ENCODE assay signal across 18 cellular contexts in the genomic region with DNA sequence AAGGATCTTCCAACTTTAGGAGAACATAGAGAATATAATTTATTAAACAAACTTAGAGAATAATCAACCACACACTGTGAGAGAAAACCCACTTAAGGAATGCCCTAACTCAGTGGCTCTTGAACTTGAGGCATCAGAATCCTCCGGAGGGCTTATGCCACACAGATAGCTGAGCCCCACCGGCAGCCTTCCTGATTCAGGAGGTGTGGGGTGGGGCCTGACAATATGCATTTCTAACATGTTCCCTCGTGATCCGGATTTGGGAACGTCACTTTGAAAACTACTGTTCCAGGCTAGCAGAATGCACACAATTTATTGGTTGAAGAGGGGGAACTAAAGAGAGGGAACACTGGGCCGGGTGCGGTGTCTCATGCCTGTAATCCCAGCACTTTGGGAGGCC. TPM values are rescaled to one million over a fixed set of nuclear protein-coding genes. Genes with fewer than 3 reads are reported as not detected.
"Had no signal": no experiment of that assay in that cellular context is flagged by ENCODE, and none has a peak within 500 bp of the region (broad histone marks: within the 10 kb centered on the region; RNA-seq: fewer than 3 reads in every experiment).

No MANE protein-coding gene starts in this region.

- H3K36me3 Mint-ChIP-seq: activated naive CD4-positive, alpha-beta T cell treated with anti-CD3 and anti-CD28 coated beads, Interleukin-2, amount 50 U/mL, for 24 hours; natural killer cell treated with Interleukin-12 subunit alpha and Interleukin-12 subunit beta and Interleukin-15 and Interleukin-18, amount 100 ng/mL, for 72 hours; type B pancreatic cell; WTC11 had no signal

- H3K36me3 ChIP-seq: lower lobe of right lung had no signal

- H3K27me3 Mint-ChIP-seq: activated naive CD4-positive, alpha-beta T cell treated with anti-CD3 and anti-CD28 coated beads, Interleukin-2, amount 50 U/mL, for 24 hours had no signal

- H3K27ac Mint-ChIP-seq: activated naive CD4-positive, alpha-beta T cell treated with anti-CD3 and anti-CD28 coated beads, Interleukin-2, amount 50 U/mL, for 24 hours; type B pancreatic cell; WTC11 had no signal

- H3K4me3 Mint-ChIP-seq: activated naive CD4-positive, alpha-beta T cell treated with anti-CD3 and anti-CD28 coated beads, Interleukin-2, amount 50 U/mL, for 24 hours; natural killer cell treated with Interleukin-12 subunit alpha and Interleukin-12 subunit beta and Interleukin-15 and Interleukin-18, amount 100 ng/mL, for 72 hours; type B pancreatic cell; WTC11 had no signal

- H3K9me3 Mint-ChIP-seq: activated naive CD4-positive, alpha-beta T cell treated with anti-CD3 and anti-CD28 coated beads, Interleukin-2, amount 50 U/mL, for 24 hours; natural killer cell treated with Interleukin-12 subunit alpha and Interleukin-12 subunit beta and Interleukin-15 and Interleukin-18, amount 100 ng/mL, for 72 hours; type B pancreatic cell; WTC11 had no signal

- H3K4me3 ChIP-seq: body of pancreas, lower lobe of right lung had no signal

- ATAC-seq: body of pancreas; lower lobe of right lung; natural killer cell treated with Interleukin-12 subunit alpha and Interleukin-12 subunit beta and Interleukin-15 and Interleukin-18, amount 100 ng/mL, for 72 hours; WTC11 had no signal

- H3K27ac ChIP-seq: lower lobe of right lung had no signal

- H3K9me3 ChIP-seq: body of pancreas, lower lobe of right lung had no signal

- DNase-seq: activated CD4-positive, alpha-beta T cell treated with anti-CD3 and anti-CD28 coated beads for 4 hours; activated CD8-positive, alpha-beta memory T cell treated with anti-CD3 and anti-CD28 coated beads, Interleukin-2, amount 50 U/mL, for 48 hours; activated gamma-delta T cell; body of pancreas; lower lobe of right lung; nucleus accumbens; retina; stimulated activated CD4-positive, alpha-beta T cell treated with anti-CD3 and anti-CD28 coated beads, Interleukin-12 subunit alpha, Interleukin-12 subunit beta, amount 100 ng/mL, for 4 hours; stimulated activated CD4-positive, alpha-beta T cell treated with anti-CD3 and anti-CD28 coated beads, Interleukin-1b, Interleukin-23, amount 100 ng/mL, for 48 hours; stimulated activated CD8-positive, alpha-beta memory T cell treated with anti-CD3 and anti-CD28 coated beads, Interleukin-4, amount 100 ng/mL, for 48 hours; stimulated activated naive CD4-positive, alpha-beta T cell treated with Interleukin-2 at 50 U/mL for 16 hours; SW 1271 had no signal

- H3K27me3 ChIP-seq: body of pancreas had no signal

RNA-seq across cellular contexts. Expression of gene SOAT2, which starts 2.0 kb away (rescaled TPM):
- total RNA-seq: body of pancreas, cardiac septum, lower lobe of right lung, WTC11 had no signal
- polyA plus RNA-seq: keratinocyte had no signal

RNA-seq across cellular contexts. Expression of gene IGFBP6, which starts 3.8 kb away (rescaled TPM):
- total RNA-seq: natural killer cell treated with Interleukin-12 subunit alpha and Interleukin-12 subunit beta and Interleukin-15 and Interleukin-18, amount 100 ng/mL, for 72 hours had no signal
